1 cellular context compared by ENCODE assay signal in the genomic region with DNA sequence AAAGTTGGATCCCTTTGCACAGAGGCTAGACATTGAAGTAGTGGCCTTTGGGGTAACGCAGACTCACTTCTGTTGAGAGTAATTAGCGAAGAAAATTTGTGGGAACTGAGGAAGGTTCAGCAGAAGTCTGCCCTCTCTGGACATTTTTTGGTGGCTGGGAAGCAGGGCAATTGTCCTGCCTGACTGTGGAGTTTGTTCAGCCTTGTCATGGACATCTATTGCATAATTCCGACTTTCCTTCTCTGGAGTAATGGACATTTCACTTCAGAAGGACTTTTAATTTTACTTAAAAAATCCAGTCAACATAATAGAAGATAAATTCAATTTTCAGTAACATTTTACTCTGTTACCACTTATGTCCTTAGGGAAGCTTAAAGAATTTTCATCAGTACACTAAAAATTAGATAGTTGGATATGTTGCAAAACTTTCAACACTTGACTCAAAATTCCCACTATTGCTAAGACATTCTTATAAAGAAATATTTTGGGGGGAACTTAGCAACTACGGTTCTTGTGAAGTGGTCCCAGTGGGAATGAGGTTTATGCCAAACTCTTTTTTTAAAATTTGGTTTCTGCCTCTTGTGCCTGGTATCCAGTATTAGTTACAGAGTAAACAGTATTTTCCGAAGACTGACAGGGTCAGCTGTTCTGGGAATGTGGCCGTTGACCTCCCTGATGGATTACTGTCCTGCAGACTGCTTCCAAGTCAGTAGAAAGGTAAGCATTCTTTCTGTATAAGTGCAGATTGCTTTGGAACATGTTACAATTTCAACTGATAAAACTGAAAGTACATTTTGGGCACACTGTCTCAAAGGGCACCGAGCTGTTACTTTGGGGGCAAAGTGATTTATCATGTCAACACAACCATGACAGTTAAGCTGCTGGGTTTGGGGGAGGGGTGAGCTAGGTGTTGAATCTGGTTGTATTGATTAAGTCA.
TF ChIP-seq lines count a peak whose summit lies in the region.

No MANE protein-coding gene starts in this region.

TF ChIP-seq in A549, 52 proteins besides CTCF, POLR2A, EP300 and RAD21 (continued from another document):
- no peak for TF ChIP-seq CHD2 (IDR thresholded peaks at IDR 0.05; ENCODE audit: low read length, partially characterized antibody)
- TF ChIP-seq FOSB (CRISPR knock-in tag; IDR thresholded peaks at IDR 0.05), result no peak
- no peak for TF ChIP-seq PBX3 (IDR thresholded peaks at IDR 0.05)
- TF ChIP-seq NR3C1 (IDR thresholded peaks at IDR 0.05), result no peak
- TF ChIP-seq ESRRA (IDR thresholded peaks at IDR 0.05; ENCODE audit: borderline replicate concordance, low read length), result no peak
- TF ChIP-seq RFX5 (IDR thresholded peaks at IDR 0.05), result no peak
- TF ChIP-seq HOXB5 (CRISPR knock-in tag; IDR thresholded peaks at IDR 0.05), result no peak
- no peak for TF ChIP-seq JUN (IDR thresholded peaks at IDR 0.05)
- TF ChIP-seq, protein P1, sequence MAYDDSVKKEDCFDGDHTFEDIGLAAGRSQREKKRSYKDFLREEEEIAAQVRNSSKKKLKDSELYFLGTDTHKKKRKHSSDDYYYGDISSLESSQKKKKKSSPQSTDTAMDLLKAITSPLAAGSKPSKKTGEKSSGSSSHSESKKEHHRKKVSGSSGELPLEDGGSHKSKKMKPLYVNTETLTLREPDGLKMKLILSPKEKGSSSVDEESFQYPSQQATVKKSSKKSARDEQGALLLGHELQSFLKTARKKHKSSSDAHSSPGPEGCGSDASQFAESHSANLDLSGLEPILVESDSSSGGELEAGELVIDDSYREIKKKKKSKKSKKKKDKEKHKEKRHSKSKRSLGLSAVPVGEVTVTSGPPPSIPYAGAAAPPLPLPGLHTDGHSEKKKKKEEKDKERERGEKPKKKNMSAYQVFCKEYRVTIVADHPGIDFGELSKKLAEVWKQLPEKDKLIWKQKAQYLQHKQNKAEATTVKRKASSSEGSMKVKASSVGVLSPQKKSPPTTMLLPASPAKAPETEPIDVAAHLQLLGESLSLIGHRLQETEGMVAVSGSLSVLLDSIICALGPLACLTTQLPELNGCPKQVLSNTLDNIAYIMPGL (CRISPR knock-in tag; IDR thresholded peaks at IDR 0.05; ENCODE audit: borderline replicate concordance), result no peak
